ENCODE assay signal across 19 cellular contexts in the genomic region with DNA sequence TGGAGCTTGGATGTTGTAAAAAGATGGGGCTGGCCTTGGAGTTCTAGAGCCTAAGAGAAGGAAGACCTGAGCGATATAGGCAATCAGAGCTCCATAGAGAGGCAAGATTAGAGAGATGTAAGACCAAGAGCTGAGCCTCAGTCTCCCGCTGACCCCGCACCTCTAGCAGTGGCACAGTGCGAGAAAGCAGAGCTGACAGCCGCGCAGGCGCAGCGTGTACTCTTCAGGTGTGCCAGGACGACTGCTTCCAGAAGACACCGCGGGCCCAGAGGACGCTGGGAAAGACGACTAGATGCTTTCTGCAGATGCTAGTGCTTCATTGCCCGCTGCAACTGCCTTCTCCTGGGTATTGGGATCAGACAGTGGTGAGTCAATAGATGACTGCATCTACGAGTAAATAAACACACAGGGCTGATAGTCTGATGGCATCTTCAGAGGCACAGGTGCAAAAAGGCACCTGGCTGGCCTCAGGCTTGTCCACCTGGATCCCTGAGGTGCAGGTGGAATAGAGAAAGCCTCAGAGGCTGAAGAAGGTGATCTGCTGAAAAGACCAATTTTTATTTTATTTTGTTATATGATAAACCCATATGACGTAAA.
"Had no signal": no experiment of that assay in that cellular context is flagged by ENCODE, and none has a peak within 500 bp of the region (broad histone marks: within the 10 kb centered on the region; RNA-seq: fewer than 3 reads in every experiment).

No MANE protein-coding gene starts in this region.

- H3K36me3 Mint-ChIP-seq: stimulated activated naive B cell treated with anti-CD40 and anti-IgM and Interleukin-4, amounts not matched to agents 10 μg/mL and 1 μg/mL and 100 μg/mL, for 72 hours had no signal

- FAIRE-seq: endothelial cell of umbilical vein, frontal cortex, urothelium cell line had no signal

- H3K4me1 Mint-ChIP-seq: nephron progenitor cell; stimulated activated naive B cell treated with anti-CD40 and anti-IgM and Interleukin-4, amounts not matched to agents 10 μg/mL and 1 μg/mL and 100 μg/mL, for 72 hours; stimulated activated naive CD8-positive, alpha-beta T cell treated with anti-CD3 and anti-CD28 coated beads, Interleukin-15, amount 100 ng/mL, for 72 hours had no signal

- H3K9me3 ChIP-seq: colonic mucosa, heart left ventricle, psoas muscle had no signal

- H3K27me3 ChIP-seq: colonic mucosa, heart left ventricle had no signal

- H3K27ac Mint-ChIP-seq: naive thymus-derived CD4-positive, alpha-beta T cell; nephron progenitor cell; stimulated activated naive B cell treated with anti-CD40 and anti-IgM and Interleukin-4, amounts not matched to agents 10 μg/mL and 1 μg/mL and 100 μg/mL, for 72 hours; stimulated activated naive CD8-positive, alpha-beta T cell treated with anti-CD3 and anti-CD28 coated beads, Interleukin-15, amount 100 ng/mL, for 72 hours had no signal

- H3K36me3 ChIP-seq: colonic mucosa, heart left ventricle had no signal

- H3K9me3 Mint-ChIP-seq: nephron progenitor cell; stimulated activated naive B cell treated with anti-CD40 and anti-IgM and Interleukin-4, amounts not matched to agents 10 μg/mL and 1 μg/mL and 100 μg/mL, for 72 hours; stimulated activated naive CD8-positive, alpha-beta T cell treated with anti-CD3 and anti-CD28 coated beads, Interleukin-15, amount 100 ng/mL, for 72 hours had no signal

- H3K27ac ChIP-seq: colonic mucosa, heart left ventricle, psoas muscle had no signal

- H3K4me3 Mint-ChIP-seq: naive thymus-derived CD4-positive, alpha-beta T cell; nephron progenitor cell; stimulated activated naive B cell treated with anti-CD40 and anti-IgM and Interleukin-4, amounts not matched to agents 10 μg/mL and 1 μg/mL and 100 μg/mL, for 72 hours; stimulated activated naive CD8-positive, alpha-beta T cell treated with anti-CD3 and anti-CD28 coated beads, Interleukin-15, amount 100 ng/mL, for 72 hours had no signal

- DNase-seq: colonic mucosa; dermis blood vessel endothelial cell; heart left ventricle; hippocampal formation; mammary epithelial cell; naive thymus-derived CD4-positive, alpha-beta T cell; nephron progenitor cell; psoas muscle; retina; stimulated activated CD4-positive, alpha-beta T cell treated with anti-CD3 and anti-CD28 coated beads, Interleukin-2, amount 100 ng/mL, for 24 hours; stimulated activated CD4-positive, alpha-beta T cell treated with anti-CD3 and anti-CD28 coated beads, Interleukin-4, amount 100 ng/mL, for 4 hours; stimulated activated naive B cell treated with anti-CD40 and anti-IgM and Interleukin-4, amounts not matched to agents 10 μg/mL and 1 μg/mL and 100 μg/mL, for 72 hours; stimulated activated naive CD8-positive, alpha-beta T cell treated with anti-CD3 and anti-CD28 coated beads, Interleukin-15, amount 100 ng/mL, for 72 hours; trophoblast cell had no signal

- H3K4me1 ChIP-seq: colonic mucosa, heart left ventricle, psoas muscle had no signal

- H3K4me3 ChIP-seq: colonic mucosa, heart left ventricle, psoas muscle had no signal

- ATAC-seq: heart left ventricle; left lobe of liver; naive thymus-derived CD4-positive, alpha-beta T cell; psoas muscle; sciatic nerve; stimulated activated naive B cell treated with anti-CD40 and anti-IgM and Interleukin-4, amounts not matched to agents 10 μg/mL and 1 μg/mL and 100 μg/mL, for 72 hours; stimulated activated naive CD8-positive, alpha-beta T cell treated with anti-CD3 and anti-CD28 coated beads, Interleukin-15, amount 100 ng/mL, for 72 hours had no signal
